Comparison of ENCODE assay signal across 10 cellular contexts in genomic region chr12:46659032-46659703, GRCh38.
DNase-seq lines count a peak whose midpoint lies in the region; ATAC-seq and TF ChIP-seq lines count a peak whose summit lies in the region.
"Had no signal": no experiment of that assay in that cellular context is flagged by ENCODE, and none has a peak within 500 bp of the region (broad histone marks: within the 10 kb centered on the region; RNA-seq: fewer than 3 reads in every experiment).

No MANE protein-coding gene starts in this region.

- H3K27ac ChIP-seq in gastrocnemius medialis: peak overlapping the region; percentile 67 to 80 (median 74)

- intact Hi-C loops in left ventricle myocardium superior (cut with micrococcal nuclease): no loop called here
- intact Hi-C loops in gastrocnemius medialis (cut with DNase I; ENCODE audit: low total_unique reads): no loop called here

- no peaks in the 10 kb centered on the region for H3K9me3 ChIP-seq in gastrocnemius medialis

- DNase-seq in ELR (ENCODE audit: low read depth) (peak; percentile 44), amniotic epithelial cell (ENCODE audit: low read depth) (peak; percentile 18), left ventricle myocardium superior (no peak), gastrocnemius medialis (no peak), NCI-H2227 treated with DMSO at 0.1 percent for 48 hours (lab: John Stamatoyannopoulos, UW) (no peak), SW 1271 (lab: John Stamatoyannopoulos, UW) (no peak)
- no peak for DNase-seq in activated effector memory CD4-positive, alpha-beta T cell treated with anti-CD3 and anti-CD28 coated beads, Interleukin-2, amount 50 U/mL, for 16 hours
- DNase-seq: kidney, NCI-H1694 had no signal

- no peaks in the 10 kb centered on the region for H3K27me3 ChIP-seq in gastrocnemius medialis

- TF ChIP-seq POLR2A in gastrocnemius medialis (IDR thresholded peaks at IDR 0.05): no peak

- TF ChIP-seq CTCF in gastrocnemius medialis (IDR thresholded peaks at IDR 0.05 in 4 of 5, conservative IDR thresholded peaks at IDR 0.05 in 1 of 5): no peak

- H3K36me3 ChIP-seq in gastrocnemius medialis: no peaks in the 10 kb centered on the region

- H3K4me1 ChIP-seq in gastrocnemius medialis: peaks cover 39 to 60% of the 10 kb centered on the region in 2 donors

- ATAC-seq in left ventricle myocardium superior: peak; percentile 62
- ATAC-seq in gastrocnemius medialis: no peak
- no peak for ATAC-seq in GM19395 (IDR thresholded peaks at IDR 0.05; ENCODE audit: unreplicated experiment)

- in situ Hi-C loops in gastrocnemius medialis (cut with MboI; ENCODE audit: low sequenced_read_pairs in 4 of 4): loop anchor here in 3 of 4 donors (25.0 kb wide), 3 partner anchors 297 to 672 kb away; partner anchors contain the start of genes SCAF11 (in 2 of the 3) and SLC38A2 (in 1 of the 3)

- H3K4me3 ChIP-seq in gastrocnemius medialis: peak overlapping the region; percentile 8 to 42 (median 26)

Comparison
In these comparisons a context has a peak if more than half of its experiments do, and no peak if none do; other contexts are left out.
1. DNase-seq: peak in ELR (single experiment) and amniotic epithelial cell (single experiment); none in left ventricle myocardium superior (single experiment), gastrocnemius medialis (0 of 2), NCI-H2227 treated with DMSO at 0.1 percent for 48 hours (single experiment), activated effector memory CD4-positive, alpha-beta T cell treated with anti-CD3 and anti-CD28 coated beads, Interleukin-2, amount 50 U/mL, for 16 hours (single experiment) and SW 1271 (0 of 2).